8 cellular contexts compared by ENCODE assay signal in the genomic region with DNA sequence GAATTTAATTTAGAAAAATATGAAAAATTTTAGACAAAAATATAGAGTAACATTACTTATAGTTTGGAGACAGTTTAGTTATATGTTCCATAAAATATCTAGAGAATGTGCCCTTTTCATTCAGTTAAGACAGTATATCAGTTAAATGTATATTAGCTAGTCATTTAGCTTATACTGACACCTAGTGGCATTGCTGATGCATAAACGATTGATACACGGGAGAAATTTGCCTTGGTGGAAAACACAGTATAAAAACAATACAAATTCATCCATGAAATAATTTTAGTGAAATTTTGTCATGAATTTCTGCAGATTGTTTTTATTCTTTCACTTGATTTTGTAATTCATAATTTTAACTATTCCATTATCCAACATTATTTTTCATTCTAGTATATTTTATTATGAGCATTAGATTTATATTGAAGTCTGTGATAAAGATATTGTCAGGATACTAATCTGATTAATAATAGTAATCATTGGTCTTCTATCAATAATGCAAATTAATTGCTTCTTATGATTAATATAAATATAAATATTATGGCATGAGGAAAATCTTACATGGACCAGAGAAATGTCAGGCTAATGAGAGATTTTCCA.
DNase-seq lines count a peak whose midpoint lies in the region; ATAC-seq and TF ChIP-seq lines count a peak whose summit lies in the region.

No MANE protein-coding gene starts in this region.

- 0% methylated on average over 2 of the region's 2 CpGs for WGBS in heart right ventricle, 2 donors
- WGBS in upper lobe of left lung, 2 donors = 0% methylated on average over 2 of the region's 2 CpGs

- TF ChIP-seq POLR2A in upper lobe of left lung (IDR thresholded peaks at IDR 0.05) = no peak

- no peaks in the 10 kb centered on the region for H3K4me1 ChIP-seq in heart right ventricle
- H3K4me1 ChIP-seq in upper lobe of left lung = no peaks in the 10 kb centered on the region
- H3K4me1 ChIP-seq in effector memory CD4-positive, alpha-beta T cell (ENCODE audit: control insufficient read depth, insufficient read depth, low read length, poor library complexity, severe bottlenecking) = no peaks in the 10 kb centered on the region

- ATAC-seq in heart right ventricle (no peak), HG02759 (IDR thresholded peaks at IDR 0.05; ENCODE audit: unreplicated experiment) (peak; percentile 67), upper lobe of left lung (ENCODE audit: low FRiP score in 2 of 2) (peak in 1 of 2 donors; percentile 68)

- H3K36me3 ChIP-seq in heart right ventricle (no peaks in the 10 kb centered on the region), upper lobe of left lung (no peaks in the 10 kb centered on the region)
- H3K36me3 ChIP-seq in effector memory CD4-positive, alpha-beta T cell (ENCODE audit: control insufficient read depth, insufficient read depth, low read length) = no peaks in the 10 kb centered on the region

- H3K4me3 ChIP-seq in heart right ventricle = no peak overlapping the region
- no peak overlapping the region for H3K4me3 ChIP-seq in upper lobe of left lung
- H3K4me3 ChIP-seq in effector memory CD4-positive, alpha-beta T cell (ENCODE audit: insufficient read depth, low read depth, low read length, poor library complexity, severe bottlenecking) = no peak overlapping the region

- no peaks in the 10 kb centered on the region for H3K9me3 ChIP-seq in heart right ventricle
- H3K9me3 ChIP-seq in upper lobe of left lung = no peaks in the 10 kb centered on the region
- H3K9me3 ChIP-seq in effector memory CD4-positive, alpha-beta T cell (ENCODE audit: control insufficient read depth, low read length) = no peaks in the 10 kb centered on the region

- no peak overlapping the region for H3K27ac ChIP-seq in heart right ventricle
- no peak overlapping the region for H3K27ac ChIP-seq in VCaP
- no peak overlapping the region for H3K27ac ChIP-seq in upper lobe of left lung
- H3K27ac ChIP-seq in effector memory CD4-positive, alpha-beta T cell (ENCODE audit: insufficient read depth, low read length, poor library complexity, severe bottlenecking) = no peak overlapping the region

- intact Hi-C loops in heart right ventricle (cut with DNase I) (loop anchor here (1.0 to 5.0 kb wide), 7 partner anchors 553 to 600 kb away; no protein-coding TSS in a partner anchor), cardiac septum (cut with DNase I) (loop anchor here (2.0 to 5.0 kb wide), 2 partner anchors 555 to 600 kb away; no protein-coding TSS in a partner anchor)

- H3K27me3 ChIP-seq in heart right ventricle = peaks cover 0 to 3% (median 0%) of the 10 kb centered on the region in 7 donors
- H3K27me3 ChIP-seq in upper lobe of left lung = no peaks in the 10 kb centered on the region
- no peaks in the 10 kb centered on the region for H3K27me3 ChIP-seq in effector memory CD4-positive, alpha-beta T cell (replicated peaks; ENCODE audit: control insufficient read depth, insufficient read depth, low read length, poor library complexity, severe bottlenecking)

- no peak for TF ChIP-seq EP300 in upper lobe of left lung (IDR thresholded peaks at IDR 0.05)

- DNase-seq in heart right ventricle = no peak
- DNase-seq in cardiac septum (ENCODE audit: low spot score) = no peak
- peak; percentile 11 for DNase-seq in NCI-H1105 (lab: John Stamatoyannopoulos, UW)
- peak; percentile 17 for DNase-seq in iPS-NIHi11 (ENCODE audit: low spot score)
- DNase-seq in upper lobe of left lung = no peak
- no peak for DNase-seq in effector memory CD4-positive, alpha-beta T cell

- TF ChIP-seq CTCF in heart right ventricle (IDR thresholded peaks at IDR 0.05) = peak; percentile 64 to 92 (median 74)
- TF ChIP-seq CTCF in VCaP (conservative IDR thresholded peaks at IDR 0.05) = peak; percentile 94
- TF ChIP-seq CTCF in upper lobe of left lung (IDR thresholded peaks at IDR 0.05) = peak in 5 of 6 experiments; percentile 39 to 72 (median 65)

Comparison
In these comparisons a context has a peak if more than half of its experiments do, and no peak if none do; other contexts are left out.
1. DNase-seq: peak in NCI-H1105 (single experiment) and iPS-NIHi11 (single experiment); none in heart right ventricle (0 of 2), cardiac septum (single experiment), upper lobe of left lung (0 of 2) and effector memory CD4-positive, alpha-beta T cell (0 of 3).
2. Peak in every context shown above with its lines, with median percentiles within 50 percentile points of each other: CTCF ChIP-seq.